ENCODE assay signal across 16 cellular contexts in genomic region chr18:31672628-31673027, GRCh38. TPM values are rescaled to one million over a fixed set of nuclear protein-coding genes. Genes with fewer than 3 reads are reported as not detected.
DNase-seq lines count a peak whose midpoint lies in the region; ATAC-seq, FAIRE-seq and TF ChIP-seq lines count a peak whose summit lies in the region.
"Had no signal": no experiment of that assay in that cellular context is flagged by ENCODE, and none has a peak within 500 bp of the region (broad histone marks: within the 10 kb centered on the region; RNA-seq: fewer than 3 reads in every experiment).

No MANE protein-coding gene starts in this region.

- H2AFZ ChIP-seq in GM23338 (no peak overlapping the region), SK-N-SH (ENCODE audit: low read depth) (no peak overlapping the region), hepatocyte (no peak overlapping the region), osteoblast (ENCODE audit: low read length) (peak overlapping the region; percentile 39)

- CTCF ChIA-PET in SK-N-SH (lab: Yijun Ruan, JAX) = interaction anchor here (1.1 to 1.8 kb wide), 5 partner anchors 12 to 116 kb away, joined by 3 to 7 read pairs (median 4); partner anchors contain the start of gene B4GALT6

- no peak for DNase-seq in GM23338 (ENCODE audit: low spot score)
- DNase-seq in SK-N-SH = no peak
- no peak for DNase-seq in hepatocyte (ENCODE audit: low spot score)
- no peak for DNase-seq in osteoblast (ENCODE audit: insufficient read length, low spot score, missing footprints)
- no peak for DNase-seq in hippocampal formation (lab: John Stamatoyannopoulos, UW)
- no peak for DNase-seq in frontal cortex (ENCODE audit: low spot score in 2 of 2)
- DNase-seq in G401 (ENCODE audit: low spot score) = no peak
- DNase-seq: AML-193; CD4-positive, CD25-positive, alpha-beta regulatory T cell; DMS53; H7; Karpas-422; NCI-H1417; NCI-H2029; NCI-H510A; SHP77 treated with DMSO at 0.1 percent for 48 hours had no signal

- H3K9me2 ChIP-seq in GM23338 (ENCODE audit: insufficient read depth) (no peaks in the 10 kb centered on the region), SK-N-SH (no peaks in the 10 kb centered on the region), hepatocyte (replicated peaks; ENCODE audit: insufficient read depth) (no peaks in the 10 kb centered on the region)

- no peaks in the 10 kb centered on the region for H3K27me3 Mint-ChIP-seq in GM23338 (ENCODE audit: insufficient read depth, low read depth, poor library complexity)

- TF ChIP-seq RAD21 in SK-N-SH (IDR thresholded peaks at IDR 0.05; ENCODE audit: low read length) = no peak

- no peak for FAIRE-seq in frontal cortex (lab: Jason Lieb, UNC)

- ATAC-seq in GM23338 = peak; percentile 81

- H3K4me2 ChIP-seq in GM23338 (peak overlapping the region; percentile 33; the same call in 1 of the 2 replicates), SK-N-SH (peak overlapping the region; percentile 49), hepatocyte (peak overlapping the region; percentile 39), osteoblast (ENCODE audit: insufficient read depth, low read length) (no peak overlapping the region)

- no peak for TF ChIP-seq EP300 in SK-N-SH (IDR thresholded peaks at IDR 0.05; ENCODE audit: borderline replicate concordance in 1 of 2, low read depth in 1 of 2, low read length in 1 of 2)

- no peaks in the 10 kb centered on the region for H3F3A ChIP-seq in GM23338 (replicated peaks; ENCODE audit: low read depth)
- H3F3A ChIP-seq in SK-N-SH (replicated peaks; ENCODE audit: insufficient read depth) = peaks cover 3% of the 10 kb centered on the region

- no peak for TF ChIP-seq CTCF in GM23338 (conservative IDR thresholded peaks at IDR 0.05; ENCODE audit: low read depth in 2 of 2)
- no peak for TF ChIP-seq CTCF in SK-N-SH (IDR thresholded peaks at IDR 0.05)
- TF ChIP-seq CTCF in hepatocyte (IDR thresholded peaks at IDR 0.05; ENCODE audit: poor library complexity) = no peak
- TF ChIP-seq CTCF in osteoblast (IDR thresholded peaks at IDR 0.05; ENCODE audit: extremely low read depth, low read depth, low read length) = no peak

- peaks cover 14% of the 10 kb centered on the region for H3K4me1 Mint-ChIP-seq in GM23338
- H3K4me1 Mint-ChIP-seq: CD4-positive, CD25-positive, alpha-beta regulatory T cell had no signal

- peaks cover 42% of the 10 kb centered on the region for H3K4me1 ChIP-seq in GM23338 (ENCODE audit: insufficient read depth)
- peaks cover 14 to 26% of the 10 kb centered on the region in 2 experiments; a peak in 3 of 4 replicates for H3K4me1 ChIP-seq in SK-N-SH (ENCODE audit: control insufficient read depth in 1 of 2, insufficient read depth in 2 of 2, low read depth in 1 of 2, low read length in 1 of 2)
- H3K4me1 ChIP-seq in hepatocyte (ENCODE audit: insufficient read depth) = peaks cover 12% of the 10 kb centered on the region
- no peaks in the 10 kb centered on the region for H3K4me1 ChIP-seq in osteoblast (ENCODE audit: insufficient read depth, low read length)

- peaks cover 3% of the 10 kb centered on the region; the same call in 1 of the 3 replicates for H3K36me3 Mint-ChIP-seq in GM23338 (ENCODE audit: low read depth)
- H3K36me3 Mint-ChIP-seq: CD4-positive, CD25-positive, alpha-beta regulatory T cell had no signal

- H3K79me2 ChIP-seq in GM23338 (replicated peaks; ENCODE audit: insufficient read depth) (peaks cover 88% of the 10 kb centered on the region), SK-N-SH (ENCODE audit: insufficient read depth) (peaks cover 11% of the 10 kb centered on the region; the same call in 1 of the 2 replicates), hepatocyte (peaks cover 51% of the 10 kb centered on the region), osteoblast (ENCODE audit: insufficient read depth, low read length) (peaks cover 5% of the 10 kb centered on the region)

- H3K9me3 Mint-ChIP-seq in GM23338 = no peaks in the 10 kb centered on the region
- H3K9me3 Mint-ChIP-seq: CD4-positive, CD25-positive, alpha-beta regulatory T cell had no signal

- H3K36me3 ChIP-seq in GM23338 (ENCODE audit: insufficient read depth) = no peaks in the 10 kb centered on the region
- no peaks in the 10 kb centered on the region for H3K36me3 ChIP-seq in SK-N-SH (replicated peaks in 1 of 2; ENCODE audit: control insufficient read depth in 1 of 2, insufficient read depth in 2 of 2, low read length in 1 of 2)
- H3K36me3 ChIP-seq in hepatocyte (replicated peaks; ENCODE audit: insufficient read depth, low read depth) = no peaks in the 10 kb centered on the region
- H3K36me3 ChIP-seq in osteoblast (ENCODE audit: insufficient read depth, low read length) = no peaks in the 10 kb centered on the region

- H3K27me3 ChIP-seq in GM23338 (ENCODE audit: insufficient read depth) = no peaks in the 10 kb centered on the region
- H3K27me3 ChIP-seq in SK-N-SH (ENCODE audit: insufficient read depth) = no peaks in the 10 kb centered on the region
- no peaks in the 10 kb centered on the region for H3K27me3 ChIP-seq in hepatocyte
- H3K27me3 ChIP-seq in osteoblast (ENCODE audit: insufficient read depth, low read length) = no peaks in the 10 kb centered on the region

- H3K4me3 ChIP-seq in GM23338 (no peak overlapping the region), SK-N-SH (ENCODE audit: low read depth in 2 of 2, low read length in 1 of 2) (peak overlapping the region in 1 of 2 experiments; percentile 18; a peak in 1 of 4 replicates), hepatocyte (no peak overlapping the region), osteoblast (ENCODE audit: insufficient read depth, low read length) (no peak overlapping the region)

- H4K20me1 ChIP-seq in GM23338 (replicated peaks; ENCODE audit: insufficient read depth) = no peaks in the 10 kb centered on the region
- H4K20me1 ChIP-seq in SK-N-SH (ENCODE audit: insufficient read depth) = no peaks in the 10 kb centered on the region
- H4K20me1 ChIP-seq in hepatocyte (ENCODE audit: insufficient read depth, poor library complexity, severe bottlenecking) = no peaks in the 10 kb centered on the region
- H4K20me1 ChIP-seq in osteoblast (ENCODE audit: insufficient read depth, low read length) = no peaks in the 10 kb centered on the region

- peak overlapping the region; percentile 84 for H3K27ac ChIP-seq in GM23338 (ENCODE audit: low read depth)
- peak overlapping the region in 1 of 2 experiments; percentile 67; a peak in 1 of 4 replicates for H3K27ac ChIP-seq in SK-N-SH (ENCODE audit: low read depth in 2 of 2, low read length in 1 of 2)
- peak overlapping the region; percentile 48 for H3K27ac ChIP-seq in hepatocyte
- no peak overlapping the region for H3K27ac ChIP-seq in osteoblast (ENCODE audit: low read depth, low read length)

- POLR2A ChIA-PET in SK-N-SH (lab: Yijun Ruan, JAX) = no interaction called here

- H3K9ac ChIP-seq in SK-N-SH = no peak overlapping the region

- in situ Hi-C loops in G401 (cut with HindIII; ENCODE audit: low sequenced_read_pairs) = no loop called here

- H3K9me3 ChIP-seq in SK-N-SH = no peaks in the 10 kb centered on the region
- no peaks in the 10 kb centered on the region for H3K9me3 ChIP-seq in hepatocyte (ENCODE audit: low read depth)
- H3K9me3 ChIP-seq in osteoblast (ENCODE audit: low read depth, low read length) = no peaks in the 10 kb centered on the region

- H3K4me3 Mint-ChIP-seq in GM23338 = no peak overlapping the region
- H3K4me3 Mint-ChIP-seq: CD4-positive, CD25-positive, alpha-beta regulatory T cell had no signal

- no peak overlapping the region for H3K27ac Mint-ChIP-seq in GM23338
- H3K27ac Mint-ChIP-seq: CD4-positive, CD25-positive, alpha-beta regulatory T cell had no signal

TF ChIP-seq in GM23338, 12 proteins besides CTCF, POLR2A, EP300 and RAD21 (continues in another document):
- no peak for TF ChIP-seq EZH2 (IDR thresholded peaks at IDR 0.05; ENCODE audit: low read depth, unreplicated experiment)

TF ChIP-seq in SK-N-SH, 30 proteins besides CTCF, POLR2A, EP300 and RAD21:
- no peak for TF ChIP-seq YY1 (IDR thresholded peaks at IDR 0.05; ENCODE audit: low read depth)

RNA-seq across cellular contexts. Expression of gene B4GALT6, which starts 11.8 kb away (rescaled TPM):
- 33.8 and 40.4 TPM in 2 replicates for total RNA-seq in GM23338 (2014; rRNA removed; shearing (Covaris generic))
- 14.8 and 15.9 TPM in 2 replicates for polyA plus RNA-seq in GM23338 (2016; fragmentation: Nextera tagmentation; extraction: Ambion mirVana)
- 2.8 and 3.1 TPM in 2 replicates for polyA plus RNA-seq in SK-N-SH (2012; rRNA removed)
- polyA plus RNA-seq in SK-N-SH (2012; cell fraction: cytosol; rRNA removed) = 6.0 and 7.1 TPM in 2 replicates
- 2.9 and 4.8 TPM in 2 replicates for polyA plus RNA-seq in SK-N-SH (2012; cell fraction: nucleus; rRNA removed)
- total RNA-seq in hepatocyte = 10.3 and 14.1 TPM in 2 replicates
- 3.2 and 4.9 TPM in 2 replicates for polyA plus RNA-seq in hepatocyte
- total RNA-seq in osteoblast = 2.2 and 2.9 TPM in 2 replicates
- total RNA-seq in frontal cortex = 7.7 TPM
- 0.75 TPM in 1 of 2 replicates, not detected in the other for total RNA-seq in G401 (2014; rRNA removed; shearing (Covaris generic))
- polyA plus RNA-seq: CD4-positive, CD25-positive, alpha-beta regulatory T cell had no signal
